Comparison of ENCODE assay signal across 9 cellular contexts in genomic region chr1:26290061-26290415, GRCh38. TPM values are rescaled to one million over a fixed set of nuclear protein-coding genes. Genes with fewer than 3 reads are reported as not detected.
DNase-seq lines count a peak whose midpoint lies in the region; ATAC-seq, FAIRE-seq and TF ChIP-seq lines count a peak whose summit lies in the region.
"Had no signal": no experiment of that assay in that cellular context is flagged by ENCODE, and none has a peak within 500 bp of the region (broad histone marks: within the 10 kb centered on the region; RNA-seq: fewer than 3 reads in every experiment).

No MANE protein-coding gene starts in this region.

- FAIRE-seq in HTR-8/SVneo (lab: Jason Lieb, UNC) = no peak

- H3K36me3 Mint-ChIP-seq in CD8-positive, alpha-beta memory T cell = peaks cover 0 to 1% (median 0%) of the 10 kb centered on the region in 3 donors
- no peaks in the 10 kb centered on the region for H3K36me3 Mint-ChIP-seq in neural progenitor cell

- H3K4me3 Mint-ChIP-seq in CD8-positive, alpha-beta memory T cell = peak overlapping the region; percentile 43 to 85 (median 74)
- H3K4me3 Mint-ChIP-seq in neural progenitor cell = peak overlapping the region; percentile 48

- no peaks in the 10 kb centered on the region for H3K27me3 Mint-ChIP-seq in CD8-positive, alpha-beta memory T cell
- peaks cover 10% of the 10 kb centered on the region for H3K27me3 Mint-ChIP-seq in neural progenitor cell (ENCODE audit: insufficient read depth, low read depth)

- WGBS in adipose tissue, 3 donors = 49 to 67% (median 59%) methylated on average over 6 of the region's 6 CpGs

- H3K79me2 ChIP-seq in Karpas-422 (ENCODE audit: low read length) = no peaks in the 10 kb centered on the region
- no peaks in the 10 kb centered on the region for H3K79me2 ChIP-seq in neural progenitor cell (ENCODE audit: low read depth)

- peak in 2 of 5 donors; percentile 46 to 62 for DNase-seq in CD8-positive, alpha-beta memory T cell
- no peak for DNase-seq in Karpas-422
- peak; percentile 20 for DNase-seq in neural progenitor cell (ENCODE audit: low spot score)
- no peak for DNase-seq in dermis blood vessel endothelial cell
- no peak for DNase-seq in HTR-8/SVneo (ENCODE audit: insufficient read length, low spot score)
- DNase-seq in NCI-H1092 treated with DMSO at 0.1 percent for 48 hours (lab: John Stamatoyannopoulos, UW) = no peak
- DNase-seq: mesenchymal stem cell had no signal

- H3K27me3 ChIP-seq in CD8-positive, alpha-beta memory T cell (ENCODE audit: insufficient read depth, low read length, poor library complexity, severe bottlenecking) = no peaks in the 10 kb centered on the region
- no peaks in the 10 kb centered on the region for H3K27me3 ChIP-seq in Karpas-422 (ENCODE audit: low read length)
- H3K27me3 ChIP-seq in neural progenitor cell = no peaks in the 10 kb centered on the region

- H3K9ac ChIP-seq in Karpas-422 (ENCODE audit: low read length) = peak overlapping the region; percentile 85
- no peak overlapping the region for H3K9ac ChIP-seq in neural progenitor cell

- H3K4me2 ChIP-seq in Karpas-422 (ENCODE audit: low read depth, low read length, poor library complexity, severe bottlenecking) = peak overlapping the region; percentile 62
- peak overlapping the region; percentile 10 for H3K4me2 ChIP-seq in neural progenitor cell

- TF ChIP-seq CTCF in neural progenitor cell (IDR thresholded peaks at IDR 0.05) = no peak

- H2AFZ ChIP-seq in Karpas-422 (ENCODE audit: low read length) (no peak overlapping the region), neural progenitor cell (replicated peaks) (no peak overlapping the region)

- no peaks in the 10 kb centered on the region for H4K20me1 ChIP-seq in Karpas-422 (ENCODE audit: insufficient read depth, low read depth, low read length)
- no peaks in the 10 kb centered on the region for H4K20me1 ChIP-seq in neural progenitor cell (ENCODE audit: low read depth)

- no peaks in the 10 kb centered on the region for H3K9me2 ChIP-seq in Karpas-422 (replicated peaks; ENCODE audit: insufficient read depth, low read length)

- H3K9me3 ChIP-seq in CD8-positive, alpha-beta memory T cell (ENCODE audit: low read length) = no peaks in the 10 kb centered on the region
- H3K9me3 ChIP-seq in Karpas-422 (ENCODE audit: low read length) (no peaks in the 10 kb centered on the region), neural progenitor cell (ENCODE audit: low read depth) (no peaks in the 10 kb centered on the region)

- POLR2A ChIA-PET in CD8-positive, alpha-beta memory T cell (lab: Charles Lee) = interaction anchor here (0.6 to 10.6 kb wide), 5 partner anchors 11 to 88 kb away, joined by 4 to 287 read pairs (median 27); partner anchors contain the start of genes CD52, SH3BGRL3 and UBXN11

- ATAC-seq in HG02798 (IDR thresholded peaks at IDR 0.05; ENCODE audit: poor library complexity, unreplicated experiment) = no peak

- peaks cover 5% of the 10 kb centered on the region for H3F3A ChIP-seq in neural progenitor cell (ENCODE audit: low read depth)

- H3K9me3 Mint-ChIP-seq in CD8-positive, alpha-beta memory T cell = no peaks in the 10 kb centered on the region
- H3K9me3 Mint-ChIP-seq in neural progenitor cell = no peaks in the 10 kb centered on the region

- H3K27ac ChIP-seq in CD8-positive, alpha-beta memory T cell (ENCODE audit: low read depth, low read length) = peak overlapping the region; percentile 55
- peak overlapping the region; percentile 98 for H3K27ac ChIP-seq in Karpas-422 (ENCODE audit: low read length)
- peak overlapping the region; percentile 77 for H3K27ac ChIP-seq in adipose tissue (ENCODE audit: low read depth, low read length)
- H3K27ac ChIP-seq in neural progenitor cell = no peak overlapping the region

- H3K4me1 Mint-ChIP-seq in CD8-positive, alpha-beta memory T cell = peaks cover 71 to 85% (median 76%) of the 10 kb centered on the region in 3 donors
- peaks cover 51% of the 10 kb centered on the region for H3K4me1 Mint-ChIP-seq in neural progenitor cell

- H3K27ac Mint-ChIP-seq in CD8-positive, alpha-beta memory T cell = peak overlapping the region; percentile 92 to 99 (median 98)
- peak overlapping the region; percentile 91 for H3K27ac Mint-ChIP-seq in neural progenitor cell

- H3K36me3 ChIP-seq in CD8-positive, alpha-beta memory T cell (ENCODE audit: insufficient read depth, low read length) = no peaks in the 10 kb centered on the region
- no peaks in the 10 kb centered on the region for H3K36me3 ChIP-seq in Karpas-422 (ENCODE audit: insufficient read depth, low read length)
- H3K36me3 ChIP-seq in neural progenitor cell = no peaks in the 10 kb centered on the region

- CTCF ChIA-PET in CD8-positive, alpha-beta memory T cell (lab: Charles Lee) = interaction anchor here (0.8 to 21.9 kb wide), 7 partner anchors 9 to 127 kb away, joined by 3 to 840 read pairs (median 12); partner anchors contain the start of genes CD52 and UBXN11

- peaks cover 79% of the 10 kb centered on the region for H3K4me1 ChIP-seq in CD8-positive, alpha-beta memory T cell (ENCODE audit: insufficient read depth, low read length)
- H3K4me1 ChIP-seq in Karpas-422 (ENCODE audit: low read length) = peaks cover 82% of the 10 kb centered on the region
- H3K4me1 ChIP-seq in neural progenitor cell = peaks cover 25% of the 10 kb centered on the region

- H3K4me3 ChIP-seq in CD8-positive, alpha-beta memory T cell (ENCODE audit: low read length) = peak overlapping the region; percentile 47
- H3K4me3 ChIP-seq in Karpas-422 (ENCODE audit: low read length) = peak overlapping the region; percentile 49; the same call in 1 of the 2 replicates
- H3K4me3 ChIP-seq in neural progenitor cell = no peak overlapping the region

RNA-seq across cellular contexts. Expression of gene SH3BGRL3, which starts 10.2 kb away (rescaled TPM):
- 100 to 1,000 TPM; 447 to 472 TPM for total RNA-seq in CD8-positive, alpha-beta memory T cell
- polyA plus RNA-seq in CD8-positive, alpha-beta memory T cell = 1,786 TPM
- 108 and 143 TPM in 2 replicates for total RNA-seq in Karpas-422 (2014; rRNA removed; shearing (Covaris generic); ENCODE audit: low replicate concordance)
- 100 to 1,000 TPM in 2 of 3 donors, 10 to 100 TPM in 1; 54.1 to 269 (median 154) TPM for polyA plus RNA-seq in adipose tissue
- total RNA-seq in neural progenitor cell (ENCODE audit: low replicate concordance) (15.6 and 41.9 TPM in 2 replicates), dermis blood vessel endothelial cell (10.4 and 23.8 TPM in 2 replicates)

RNA-seq across cellular contexts. Expression of gene UBXN11, which starts 16.4 kb away (rescaled TPM):
- 10 to 100 TPM; 35.2 to 35.8 TPM for total RNA-seq in CD8-positive, alpha-beta memory T cell
- 14.3 TPM for polyA plus RNA-seq in CD8-positive, alpha-beta memory T cell
- total RNA-seq in Karpas-422 (2014; rRNA removed; shearing (Covaris generic); ENCODE audit: low replicate concordance) = 20.7 and 56.0 TPM in 2 replicates
- polyA plus RNA-seq in adipose tissue = 10 to 100 TPM; 13.1 to 19.1 (median 16.9) TPM
- total RNA-seq in neural progenitor cell (ENCODE audit: low replicate concordance) (5.9 and 10.2 TPM in 2 replicates), dermis blood vessel endothelial cell (2.3 and 3.6 TPM in 2 replicates)

RNA-seq across cellular contexts. Expression of gene CD52, which starts 27.7 kb away (rescaled TPM):
- total RNA-seq in CD8-positive, alpha-beta memory T cell = 100 to 1,000 TPM; 355 to 388 TPM
- 7,622 TPM for polyA plus RNA-seq in CD8-positive, alpha-beta memory T cell
- 614 and 735 TPM in 2 replicates for total RNA-seq in Karpas-422 (2014; rRNA removed; shearing (Covaris generic); ENCODE audit: low replicate concordance)
- polyA plus RNA-seq in adipose tissue = 10 to 100 TPM; 15.8 to 27.6 (median 20.2) TPM
- 2.5 and 7.3 TPM in 2 replicates for total RNA-seq in neural progenitor cell (ENCODE audit: low replicate concordance)
- not detected in 2 replicates for total RNA-seq in dermis blood vessel endothelial cell

RNA-seq across cellular contexts. Expression of gene CEP85, which starts 56.0 kb away (rescaled TPM):
- 10 to 100 TPM; 28.8 to 29.7 TPM for total RNA-seq in CD8-positive, alpha-beta memory T cell
- polyA plus RNA-seq in CD8-positive, alpha-beta memory T cell = 7.7 TPM
- 23.8 and 31.5 TPM in 2 replicates for total RNA-seq in Karpas-422 (2014; rRNA removed; shearing (Covaris generic); ENCODE audit: low replicate concordance)
- 1 to 10 TPM; 1.3 to 3.3 (median 1.9) TPM for polyA plus RNA-seq in adipose tissue
- total RNA-seq in neural progenitor cell (ENCODE audit: low replicate concordance) = 41.4 and 54.1 TPM in 2 replicates
- 10.2 and 13.9 TPM in 2 replicates for total RNA-seq in dermis blood vessel endothelial cell

Comparison
In these comparisons a context has a peak if more than half of its experiments do, and no peak if none do; other contexts are left out.
1. RNA of gene CD52, which starts 27.7 kb away (total RNA-seq): 614 to 735 TPM in Karpas-422 and 355 to 388 TPM in CD8-positive, alpha-beta memory T cell; 2.5 to 7.3 TPM in neural progenitor cell and not detected in dermis blood vessel endothelial cell; every median in the first group is over 10 times any median in the second.